ENCODE assay signal across 13 cellular contexts in the genomic region with DNA sequence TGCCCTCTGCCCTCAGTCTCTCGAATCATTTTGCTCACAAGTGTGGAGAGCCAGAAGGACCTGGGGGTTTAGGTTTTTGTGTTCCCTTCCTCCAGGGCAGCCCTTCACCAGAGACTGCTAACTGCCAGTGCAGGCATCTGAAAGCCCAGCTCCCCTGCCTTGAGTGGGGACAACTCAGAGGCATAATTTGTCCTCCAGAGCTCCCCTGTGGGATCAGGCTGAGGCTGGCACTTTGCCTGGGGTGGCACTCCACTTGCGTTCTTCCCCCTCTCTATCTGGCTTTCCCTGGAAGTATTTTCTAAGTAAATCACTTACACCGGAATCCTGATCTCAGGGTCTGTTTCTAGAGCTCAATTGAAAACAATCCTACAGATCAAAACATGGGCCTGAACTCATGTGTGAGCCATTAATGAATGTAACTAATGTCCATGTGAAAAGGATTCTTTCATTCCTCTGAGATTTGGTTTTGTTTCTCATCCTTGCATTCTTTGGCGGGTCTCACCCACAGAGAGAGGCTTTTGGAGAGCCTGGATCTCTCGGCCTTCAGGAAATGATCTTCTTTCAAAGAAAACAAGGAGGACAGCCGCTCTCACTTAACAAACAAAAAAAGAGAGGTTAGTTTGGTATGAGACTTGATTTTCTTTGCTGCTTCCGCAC.
DNase-seq lines count a peak whose midpoint lies in the region; ATAC-seq and TF ChIP-seq lines count a peak whose summit lies in the region.
"Had no signal": no experiment of that assay in that cellular context is flagged by ENCODE, and none has a peak within 500 bp of the region (broad histone marks: within the 10 kb centered on the region; RNA-seq: fewer than 3 reads in every experiment).

No MANE protein-coding gene starts in this region.

- no peaks in the 10 kb centered on the region for H3K9me2 ChIP-seq in MM.1S (replicated peaks; ENCODE audit: insufficient read depth, low read length)

- no peak overlapping the region for H2AK5ac ChIP-seq in H9 (ENCODE audit: insufficient read length, low read length)

- H3K4ac ChIP-seq in H9 (ENCODE audit: low read depth, low read length) = no peak overlapping the region

- H3K9me3 ChIP-seq in H9 (ENCODE audit: control insufficient read depth, low read depth, low read length) (no peaks in the 10 kb centered on the region), tibial nerve (peaks cover 0 to 5% (median 0%) of the 10 kb centered on the region in 4 donors), MM.1S (replicated peaks; ENCODE audit: insufficient read depth, low read length) (no peaks in the 10 kb centered on the region)
- H3K9me3 ChIP-seq: right lobe of liver had no signal

- ATAC-seq in HG02610 (IDR thresholded peaks at IDR 0.05; ENCODE audit: unreplicated experiment) = no peak
- ATAC-seq: right lobe of liver had no signal

- TF ChIP-seq CTCF in H9 (conservative IDR thresholded peaks at IDR 0.05) = no peak
- TF ChIP-seq CTCF in chondrocyte (IDR thresholded peaks at IDR 0.05) = no peak
- TF ChIP-seq CTCF in tibial nerve (IDR thresholded peaks at IDR 0.05) = no peak
- TF ChIP-seq CTCF in MM.1S (IDR thresholded peaks at IDR 0.05; ENCODE audit: low read length) = no peak

- H3K4me3 Mint-ChIP-seq in H9 (peak overlapping the region in 1 of 2 experiments; percentile 15; a peak in 2 of 5 replicates), chondrocyte (ENCODE audit: unreplicated experiment) (no peak overlapping the region)
- H3K4me3 Mint-ChIP-seq: IgD-negative memory B cell had no signal

- peaks cover 2% of the 10 kb centered on the region; the same call in 1 of the 2 replicates for H3K4me1 ChIP-seq in H9 (ENCODE audit: insufficient read depth, low read length)
- H3K4me1 ChIP-seq in tibial nerve = peaks cover 0 to 17% (median 0%) of the 10 kb centered on the region in 4 donors
- H3K4me1 ChIP-seq in MM.1S (ENCODE audit: low read length) = no peaks in the 10 kb centered on the region
- H3K4me1 ChIP-seq: right lobe of liver had no signal

- no peak overlapping the region for H2BK120ac ChIP-seq in H9 (ENCODE audit: low read depth, low read length, poor library complexity, severe bottlenecking)

- H3K9ac ChIP-seq in H9 (ENCODE audit: extremely low read depth, insufficient read length, low read length) = no peak overlapping the region
- H3K9ac ChIP-seq in MM.1S (ENCODE audit: low read length) = no peak overlapping the region

- TF ChIP-seq EP300 in tibial nerve (IDR thresholded peaks at IDR 0.05) = no peak

- no CpG with 5 or more reads among the region's 7 CpGs for WGBS in H9 (ENCODE audit: extremely low coverage, insufficient read length, low lambda C conversion rate)
- whole genome bisulfite sequencing in tibial nerve, 2 donors = 27 to 33% methylated on average over 7 of the region's 7 CpGs

- H4K91ac ChIP-seq in H9 (ENCODE audit: insufficient read length, low read depth, low read length) = no peak overlapping the region

- H3K23me2 ChIP-seq in H9 (ENCODE audit: insufficient read length, low read depth, low read length, poor library complexity, severe bottlenecking) = no peaks in the 10 kb centered on the region

- no peak overlapping the region for H2BK12ac ChIP-seq in H9 (ENCODE audit: insufficient read length, low read depth, low read length)

- H3K4me2 ChIP-seq in H9 (ENCODE audit: insufficient read depth, insufficient read length, low read length) (no peak overlapping the region), MM.1S (ENCODE audit: low read depth, low read length) (no peak overlapping the region)

- H3K27ac Mint-ChIP-seq in H9 = peak overlapping the region; percentile 72 to 96 (median 95)
- H3K27ac Mint-ChIP-seq in chondrocyte (ENCODE audit: unreplicated experiment) = peak overlapping the region; percentile 85
- H3K27ac Mint-ChIP-seq: IgD-negative memory B cell had no signal

- no peak overlapping the region for H4K5ac ChIP-seq in H9 (ENCODE audit: insufficient read length, low read depth, low read length)

- no peak overlapping the region for H2BK15ac ChIP-seq in H9 (ENCODE audit: low read depth, low read length)

- H3K36me3 ChIP-seq in tibial nerve (no peaks in the 10 kb centered on the region), MM.1S (replicated peaks; ENCODE audit: insufficient read depth, low read length) (no peaks in the 10 kb centered on the region)
- H3K36me3 ChIP-seq: right lobe of liver had no signal

- H3K27me3 ChIP-seq in H9 (ENCODE audit: insufficient read depth, low read length) (no peaks in the 10 kb centered on the region), tibial nerve (no peaks in the 10 kb centered on the region), MM.1S (replicated peaks; ENCODE audit: insufficient read depth, low read length) (no peaks in the 10 kb centered on the region)
- H3K27me3 ChIP-seq: right lobe of liver had no signal

- no peak overlapping the region for H2BK5ac ChIP-seq in H9 (ENCODE audit: insufficient read length, low read length)

- no peaks in the 10 kb centered on the region for H3K27me3 Mint-ChIP-seq in H9 (ENCODE audit: low read depth)
- H3K27me3 Mint-ChIP-seq in chondrocyte (ENCODE audit: low read depth) = no peaks in the 10 kb centered on the region
- H3K27me3 Mint-ChIP-seq: IgD-negative memory B cell had no signal

- H3K9me3 Mint-ChIP-seq in H9 = peaks cover 9 to 11% of the 10 kb centered on the region in 2 experiments; a peak in 4 of 5 replicates
- no peaks in the 10 kb centered on the region for H3K9me3 Mint-ChIP-seq in chondrocyte (ENCODE audit: low read depth)
- H3K9me3 Mint-ChIP-seq: IgD-negative memory B cell had no signal

- DNase-seq in H9 = no peak
- no peak for DNase-seq in chondrocyte (ENCODE audit: low spot score)
- peak; percentile 57 for DNase-seq in left kidney (ENCODE audit: low read depth, low spot score)
- peak in 1 of 2 donors; percentile 18 for DNase-seq in tibial nerve (ENCODE audit: low spot score in 2 of 2)
- DNase-seq in SIG-M5 treated with dmso at 0.1 percent for 504 hours (lab: John Stamatoyannopoulos, UW; ENCODE audit: unreplicated experiment) = no peak
- DNase-seq in MM.1S = no peak
- DNase-seq: activated naive CD4-positive, alpha-beta T cell treated with Interleukin-2 at 50 U/mL for 16 hours; caudate nucleus; erythroblast; NCI-H524; right lobe of liver had no signal

- no peak overlapping the region for H4K8ac ChIP-seq in H9 (replicated peaks; ENCODE audit: insufficient read length, low read depth, low read length)

- H3K4me3 ChIP-seq in tibial nerve = no peak overlapping the region
- H3K4me3 ChIP-seq in MM.1S (ENCODE audit: low read length) = no peak overlapping the region
- H3K4me3 ChIP-seq: right lobe of liver had no signal

- no peaks in the 10 kb centered on the region for H3F3A ChIP-seq in MM.1S (ENCODE audit: insufficient read depth, low read length)

- no peak overlapping the region for H2BK20ac ChIP-seq in H9 (ENCODE audit: low read depth, low read length, poor library complexity, severe bottlenecking)

- H4K20me1 ChIP-seq in H9 (ENCODE audit: control insufficient read depth, insufficient read depth, insufficient read length) = no peaks in the 10 kb centered on the region
- no peaks in the 10 kb centered on the region for H4K20me1 ChIP-seq in MM.1S (ENCODE audit: insufficient read depth, low read length)

- H3K56ac ChIP-seq in H9 (ENCODE audit: insufficient read length, low read depth, low read length) = no peak overlapping the region

- H3K14ac ChIP-seq in H9 (ENCODE audit: insufficient read depth, low read length) = 0 out of 2 replicates have a peak overlapping the region, but pooled peaks have one; percentile 6

- H3K79me1 ChIP-seq in H9 (ENCODE audit: insufficient read depth, low read depth, low read length, poor library complexity, severe bottlenecking) = no peaks in the 10 kb centered on the region

- H3K79me2 ChIP-seq in H9 (ENCODE audit: insufficient read depth, low read length) (no peaks in the 10 kb centered on the region), MM.1S (ENCODE audit: low read length) (no peaks in the 10 kb centered on the region)

- no peak overlapping the region for H3T11ph ChIP-seq in H9 (ENCODE audit: low read length)

- H2AFZ ChIP-seq in H9 (ENCODE audit: low read length) (no peak overlapping the region), MM.1S (ENCODE audit: low read length) (no peak overlapping the region)

- H3K27ac ChIP-seq in H9 (ENCODE audit: insufficient read length, low read depth, low read length) = peak overlapping the region; percentile 75
- H3K27ac ChIP-seq in tibial nerve = peak overlapping the region in 3 of 4 donors; percentile 19 to 71 (median 46)
- no peak overlapping the region for H3K27ac ChIP-seq in MM.1S (ENCODE audit: low read length)
- H3K27ac ChIP-seq: right lobe of liver had no signal

- no peak overlapping the region for H3K23ac ChIP-seq in H9 (ENCODE audit: insufficient read length, low read depth, low read length)

- H3K18ac ChIP-seq in H9 (ENCODE audit: insufficient read length, low read depth, low read length) = no peak overlapping the region

- TF ChIP-seq POLR2A in tibial nerve (IDR thresholded peaks at IDR 0.05) = no peak

- peaks cover 25 to 27% of the 10 kb centered on the region in 2 experiments for H3K4me1 Mint-ChIP-seq in H9
- peaks cover 31% of the 10 kb centered on the region for H3K4me1 Mint-ChIP-seq in chondrocyte (ENCODE audit: low read depth)

- peaks cover 2 to 11% (median 9%) of the 10 kb centered on the region in 3 experiments; a peak in 5 of 7 replicates for H3K36me3 Mint-ChIP-seq in H9 (ENCODE audit: insufficient read depth in 1 of 3, low read depth in 3 of 3)
- no peaks in the 10 kb centered on the region for H3K36me3 Mint-ChIP-seq in chondrocyte (ENCODE audit: low read depth)
